In the genomic region with DNA sequence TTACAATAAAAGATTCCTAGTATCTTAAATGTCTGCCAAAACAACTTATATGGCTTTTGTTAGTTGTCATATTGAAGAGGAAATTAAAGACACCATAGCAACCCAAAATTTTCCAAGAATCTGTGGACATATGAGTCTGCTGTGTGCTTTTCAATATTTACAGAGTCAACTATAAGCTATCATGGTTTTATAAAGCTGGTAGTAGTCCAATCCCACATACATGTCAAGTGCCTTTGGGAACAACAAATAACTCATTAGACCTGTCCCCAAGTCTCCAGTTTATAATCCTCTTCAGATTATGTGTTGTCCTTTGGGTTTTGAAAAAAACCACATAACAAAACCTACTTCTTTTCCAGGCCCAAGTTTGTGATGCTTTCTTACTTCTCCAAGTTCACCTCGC, we compare ENCODE assay signal across 20 cellular contexts.
"Had no signal": no experiment of that assay in that cellular context is flagged by ENCODE, and none has a peak within 500 bp of the region (broad histone marks: within the 10 kb centered on the region; RNA-seq: fewer than 3 reads in every experiment).

No MANE protein-coding gene starts in this region.

- H3K9me3 ChIP-seq: gastrocnemius medialis, lower lobe of right lung, neutrophil, pancreas, right lobe of liver, suprapubic skin, transverse colon, upper lobe of right lung, uterus had no signal

- H3K4me3 Mint-ChIP-seq: naive thymus-derived CD8-positive, alpha-beta T cell; nephron progenitor cell; stimulated activated naive CD8-positive, alpha-beta T cell treated with anti-CD3 and anti-CD28 coated beads, Interleukin-15, amount 100 ng/mL, for 72 hours had no signal

- H3K27ac Mint-ChIP-seq: stimulated activated naive CD8-positive, alpha-beta T cell treated with anti-CD3 and anti-CD28 coated beads, Interleukin-15, amount 100 ng/mL, for 72 hours had no signal

- H3K27me3 ChIP-seq: gastrocnemius medialis, neutrophil, pancreas, right lobe of liver, suprapubic skin, transverse colon, upper lobe of right lung, uterus had no signal

- H3K36me3 ChIP-seq: gastrocnemius medialis, lower lobe of right lung, neutrophil, pancreas, right lobe of liver, suprapubic skin, transverse colon, upper lobe of right lung, uterus had no signal

- H3K4me1 ChIP-seq: lower lobe of right lung, suprapubic skin, upper lobe of right lung, uterus had no signal

- DNase-seq: dorsolateral prefrontal cortex; effector CD4-positive, alpha-beta T cell; gastrocnemius medialis; head of caudate nucleus; left ventricle myocardium superior; lower lobe of right lung; naive thymus-derived CD8-positive, alpha-beta T cell; nephron progenitor cell; pancreas; right lobe of liver; small intestine; stimulated activated CD4-positive, alpha-beta T cell treated with anti-CD3 and anti-CD28 coated beads, Interleukin-15, amount 100 ng/mL, for 24 hours; stimulated activated CD4-positive, alpha-beta T cell treated with anti-CD3 and anti-CD28 coated beads, Interleukin-2, amount 100 ng/mL, for 48 hours; stimulated activated naive CD4-positive, alpha-beta T cell; stimulated activated naive CD8-positive, alpha-beta T cell treated with anti-CD3 and anti-CD28 coated beads, Interleukin-15, amount 100 ng/mL, for 72 hours; transverse colon; upper lobe of right lung; uterus had no signal

- H3K4me3 ChIP-seq: dorsolateral prefrontal cortex, gastrocnemius medialis, lower lobe of right lung, pancreas, right lobe of liver, suprapubic skin, transverse colon, upper lobe of right lung, uterus had no signal

- H3K27ac ChIP-seq: dorsolateral prefrontal cortex, gastrocnemius medialis, lower lobe of right lung, neutrophil, pancreas, right lobe of liver, suprapubic skin, transverse colon, upper lobe of right lung, uterus had no signal

- ATAC-seq: gastrocnemius medialis; left ventricle myocardium superior; lower lobe of right lung; naive thymus-derived CD8-positive, alpha-beta T cell; pancreas; right lobe of liver; stimulated activated naive CD8-positive, alpha-beta T cell treated with anti-CD3 and anti-CD28 coated beads, Interleukin-15, amount 100 ng/mL, for 72 hours; upper lobe of right lung had no signal

- H3K27me3 Mint-ChIP-seq: naive thymus-derived CD8-positive, alpha-beta T cell; stimulated activated naive CD8-positive, alpha-beta T cell treated with anti-CD3 and anti-CD28 coated beads, Interleukin-15, amount 100 ng/mL, for 72 hours had no signal
